In the genomic region with DNA sequence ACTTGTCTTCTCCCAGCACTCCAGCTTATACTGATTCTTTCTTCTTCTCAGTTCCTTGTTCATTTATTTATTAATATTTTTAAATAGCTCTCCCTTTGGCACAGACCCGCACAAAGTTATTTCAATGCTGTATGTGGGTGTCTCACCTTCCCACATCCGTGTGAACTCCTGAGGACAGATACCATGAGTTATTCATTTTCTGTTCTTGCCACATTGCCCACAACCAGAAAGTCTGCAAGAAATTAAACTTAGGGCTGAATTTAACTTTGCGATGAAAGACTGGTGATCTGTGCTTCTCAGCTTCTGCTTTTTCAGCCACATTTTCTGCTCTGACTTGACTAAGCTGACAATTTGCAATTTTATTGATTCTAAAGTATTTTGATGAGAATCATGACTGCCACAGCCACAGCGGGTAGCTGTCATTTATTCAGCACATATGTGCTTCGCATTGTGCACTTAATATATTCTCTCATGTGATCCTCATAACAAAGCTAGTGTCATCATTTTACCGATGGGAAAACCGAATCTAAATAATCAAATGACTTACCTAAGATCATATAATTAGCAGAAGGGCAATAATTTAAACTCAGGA, we compare ENCODE assay signal across 25 cellular contexts.
DNase-seq lines count a peak whose midpoint lies in the region; ATAC-seq, FAIRE-seq and TF ChIP-seq lines count a peak whose summit lies in the region.
"Had no signal": no experiment of that assay in that cellular context is flagged by ENCODE, and none has a peak within 500 bp of the region (broad histone marks: within the 10 kb centered on the region; RNA-seq: fewer than 3 reads in every experiment).

No MANE protein-coding gene starts in this region.

- H3K9ac ChIP-seq in neural cell (ENCODE audit: low read length) = no peak overlapping the region
- H3K9ac ChIP-seq in HepG2 (ENCODE audit: insufficient read depth, low read depth, low read length) = no peak overlapping the region
- no peak overlapping the region for H3K9ac ChIP-seq in neuronal stem cell (ENCODE audit: low read depth, low read length, poor library complexity)
- H3K9ac ChIP-seq: BLaER1 treated with 17β-estradiol and CSF1 and Interleukin-3, amounts not matched to agents 10 nM and 100 nM; KMS-11; SK-N-SH had no signal

- no peak overlapping the region for H3K18ac ChIP-seq in neuronal stem cell (ENCODE audit: low read length)

- FAIRE-seq in HepG2 (lab: Jason Lieb, UNC) = no peak
- FAIRE-seq: GM19239 had no signal

- H3K9me3 ChIP-seq in neural cell (ENCODE audit: low read length) (no peaks in the 10 kb centered on the region), HepG2 (ENCODE audit: low read length) (no peaks in the 10 kb centered on the region), neuronal stem cell (replicated peaks in 1 of 2; ENCODE audit: control insufficient read depth in 2 of 2, insufficient read depth in 1 of 2, low read depth in 1 of 2, low read length in 2 of 2) (no peaks in the 10 kb centered on the region)
- H3K9me3 ChIP-seq: BLaER1 treated with 17β-estradiol and CSF1 and Interleukin-3, amounts not matched to agents 10 nM and 100 nM; SK-N-SH had no signal

- H3K14ac ChIP-seq in neuronal stem cell (ENCODE audit: low read length) = no peak overlapping the region

- H2AFZ ChIP-seq in neural cell (ENCODE audit: low read depth, low read length) (no peak overlapping the region), HepG2 (ENCODE audit: low read length) (no peak overlapping the region), neuronal stem cell (ENCODE audit: low read length) (no peak overlapping the region)

- TF ChIP-seq EP300 in neural cell (conservative IDR thresholded peaks at IDR 0.05; ENCODE audit: poor library complexity, severe bottlenecking) (peak; percentile 88), HepG2 (IDR thresholded peaks at IDR 0.05; ENCODE audit: low read depth in 2 of 2, low read length in 2 of 2) (no peak), HepG2 (CRISPR knock-in tag; IDR thresholded peaks at IDR 0.05; ENCODE audit: borderline replicate concordance) (no peak)

- TF ChIP-seq RAD21 in neural cell (conservative IDR thresholded peaks at IDR 0.05) (no peak), HepG2 (CRISPR knock-in tag; IDR thresholded peaks at IDR 0.05) (no peak)

- H3K79me2 ChIP-seq in neural cell (replicated peaks; ENCODE audit: insufficient read depth, low read length) (no peaks in the 10 kb centered on the region), HepG2 (ENCODE audit: insufficient read depth, low read length) (no peaks in the 10 kb centered on the region)

- TF ChIP-seq POLR2A in HepG2 (IDR thresholded peaks at IDR 0.05; ENCODE audit: insufficient read depth in 1 of 2, low read depth in 2 of 2, low read length in 2 of 2) = no peak

- no peak overlapping the region for H4K8ac ChIP-seq in neuronal stem cell (ENCODE audit: low read depth, low read length)

- H3K4me2 ChIP-seq in neural cell (ENCODE audit: low read length) = no peak overlapping the region
- no peak overlapping the region for H3K4me2 ChIP-seq in HepG2 (ENCODE audit: low read depth, low read length)
- no peak overlapping the region for H3K4me2 ChIP-seq in neuronal stem cell (ENCODE audit: insufficient read depth, low read length, poor library complexity, severe bottlenecking)
- H3K4me2 ChIP-seq: BLaER1 treated with 17β-estradiol and CSF1 and Interleukin-3, amounts not matched to agents 10 nM and 100 nM; KMS-11; SK-N-SH had no signal

- H3K27ac ChIP-seq in neural cell (ENCODE audit: low read length) (peak overlapping the region; percentile 50), HepG2 (ENCODE audit: extremely low read length, insufficient read depth, low read length) (no peak overlapping the region), neuronal stem cell (replicated peaks; ENCODE audit: low read length) (no peak overlapping the region)
- H3K27ac ChIP-seq: BLaER1 treated with 17β-estradiol and CSF1 and Interleukin-3, amounts not matched to agents 10 nM and 100 nM; HL-60; KMS-11; RWPE1 had no signal

- H3K4me3 ChIP-seq in neural cell (ENCODE audit: low read length) (no peak overlapping the region), HepG2 (replicated peaks in 1 of 3; ENCODE audit: insufficient read depth in 1 of 3, low read depth in 2 of 3, low read length in 3 of 3) (no peak overlapping the region), neuronal stem cell (ENCODE audit: low read length in 2 of 2) (no peak overlapping the region)
- H3K4me3 ChIP-seq: BLaER1 treated with 17β-estradiol and CSF1 and Interleukin-3, amounts not matched to agents 10 nM and 100 nM had no signal

- H4K91ac ChIP-seq in neuronal stem cell (ENCODE audit: low read depth, low read length, poor library complexity) = no peak overlapping the region

- no peak overlapping the region for H2BK12ac ChIP-seq in neuronal stem cell (ENCODE audit: low read length)

- H3K27me3 ChIP-seq in neural cell (ENCODE audit: insufficient read depth, low read depth, low read length) = no peaks in the 10 kb centered on the region
- H3K27me3 ChIP-seq in HepG2 (ENCODE audit: control insufficient read depth in 1 of 2, insufficient read depth in 2 of 2, low read length in 2 of 2) = no peaks in the 10 kb centered on the region
- no peaks in the 10 kb centered on the region for H3K27me3 ChIP-seq in neuronal stem cell (ENCODE audit: control insufficient read depth in 3 of 3, insufficient read depth in 3 of 3, low read depth in 1 of 3, low read length in 3 of 3)
- H3K27me3 ChIP-seq: BLaER1 treated with 17β-estradiol and CSF1 and Interleukin-3, amounts not matched to agents 10 nM and 100 nM had no signal

- H3K23ac ChIP-seq in neuronal stem cell (ENCODE audit: low read depth, low read length, poor library complexity) = no peak overlapping the region

- DNase-seq in SKM-1 treated with dmso at 0.1 percent for 144 hours (lab: John Stamatoyannopoulos, UW; ENCODE audit: unreplicated experiment) = peak; percentile 32
- DNase-seq in SKM-1 (lab: John Stamatoyannopoulos, UW; ENCODE audit: unreplicated experiment) = no peak
- peak; percentile 49 for DNase-seq in KG1 (lab: John Stamatoyannopoulos, UW)
- peak; percentile 79 for DNase-seq in NOMO-1 treated with dmso at 0.1 percent for 144 hours (lab: John Stamatoyannopoulos, UW; ENCODE audit: unreplicated experiment)
- DNase-seq in HepG2 (ENCODE audit: low spot score) = no peak
- DNase-seq in neuronal stem cell (ENCODE audit: low spot score) = no peak
- no peak for DNase-seq in stimulated activated CD4-positive, alpha-beta T cell treated with anti-CD3 and anti-CD28 coated beads, Interleukin-4, amount 100 ng/mL, for 4 hours
- DNase-seq: 8988T; CD4-positive, alpha-beta memory T cell; DND-41; NCI-H1048; NCI-H1417 treated with DMSO at 0.1 percent for 48 hours; NCI-H1930; NCI-H2227 treated with DMSO at 0.1 percent for 48 hours; NCI-H510A; NCI-H774; SIG-M5; SK-N-SH; T-helper 1 cell had no signal

- H3K79me1 ChIP-seq in neuronal stem cell (ENCODE audit: low read depth, low read length) = no peaks in the 10 kb centered on the region

- TF ChIP-seq CTCF in neural cell (IDR thresholded peaks at IDR 0.05; ENCODE audit: poor library complexity, severe bottlenecking) = no peak
- TF ChIP-seq CTCF in HepG2 (CRISPR knock-in tag; IDR thresholded peaks at IDR 0.05) = no peak

- CTCF ChIA-PET in HepG2 (lab: Yijun Ruan, JAX; ENCODE audit: low intra/inter-chr PET ratio, low total read pairs) = no interaction called here

- H2BK120ac ChIP-seq in neuronal stem cell (ENCODE audit: low read depth, low read length) = no peak overlapping the region

- H3K4me1 ChIP-seq in HepG2 (ENCODE audit: insufficient read depth, low read length) (no peaks in the 10 kb centered on the region), neuronal stem cell (ENCODE audit: control insufficient read depth in 2 of 2, insufficient read depth in 1 of 2, low read depth in 1 of 2, low read length in 2 of 2) (no peaks in the 10 kb centered on the region)

- H2BK15ac ChIP-seq in neuronal stem cell (ENCODE audit: low read length) = no peak overlapping the region

- no peak overlapping the region for H3K4ac ChIP-seq in neuronal stem cell (ENCODE audit: low read length)

- 26% methylated on average over 7 of the region's 7 CpGs for WGBS in HepG2 (ENCODE audit: low lambda C conversion rate)
- no CpG with 5 or more reads among the region's 7 CpGs for WGBS in neuronal stem cell (ENCODE audit: extremely low coverage in 2 of 2, insufficient read length in 2 of 2, insufficient replicate concordance in 1 of 2), 2 donors

- ATAC-seq in HepG2 = no peak

- POLR2A ChIA-PET in HepG2 (lab: Yijun Ruan, JAX) = no interaction called here

- no peak overlapping the region for H2AK5ac ChIP-seq in neuronal stem cell (ENCODE audit: low read depth, low read length)

- BruUV-seq in HepG2 (replicated peaks; lab: Mats Ljungman, UMichigan) = no TSS peak

- H3K9me2 ChIP-seq in neural cell (ENCODE audit: insufficient read depth, low read length) = no peaks in the 10 kb centered on the region
- H3K9me2 ChIP-seq: SK-N-SH had no signal

- H3K36me3 ChIP-seq in neural cell (ENCODE audit: insufficient read depth, low read length) = no peaks in the 10 kb centered on the region
- no peaks in the 10 kb centered on the region for H3K36me3 ChIP-seq in HepG2 (replicated peaks in 1 of 2; ENCODE audit: control insufficient read depth in 1 of 2, insufficient read depth in 2 of 2, low read length in 2 of 2)
- no peaks in the 10 kb centered on the region for H3K36me3 ChIP-seq in neuronal stem cell (replicated peaks in 1 of 2; ENCODE audit: control insufficient read depth in 2 of 2, insufficient read depth in 2 of 2, low read length in 2 of 2)
- H3K36me3 ChIP-seq: BLaER1 treated with 17β-estradiol and CSF1 and Interleukin-3, amounts not matched to agents 10 nM and 100 nM had no signal

- no peak overlapping the region for H2BK5ac ChIP-seq in neuronal stem cell (ENCODE audit: low read length)

- H4K20me1 ChIP-seq in neural cell (ENCODE audit: insufficient read depth) (no peaks in the 10 kb centered on the region), HepG2 (ENCODE audit: insufficient read depth, low read length) (no peaks in the 10 kb centered on the region)
- H4K20me1 ChIP-seq: BLaER1 treated with 17β-estradiol and CSF1 and Interleukin-3, amounts not matched to agents 10 nM and 100 nM had no signal

- intact Hi-C loops in HepG2 (cut with micrococcal nuclease; ENCODE audit: unreplicated experiment) = no loop called here

- in situ Hi-C loops in HepG2 (cut with HindIII; ENCODE audit: extremely low pct_ligation_motif_present, low pct_unique_long_range_greater_than_20kb) = no loop called here

- no peaks in the 10 kb centered on the region for H3F3A ChIP-seq in neural cell (ENCODE audit: insufficient read depth, low read length, poor library complexity, severe bottlenecking)

TF ChIP-seq in neural cell, 6 proteins besides CTCF, POLR2A, EP300 and RAD21:
- TF ChIP-seq SMC3 (conservative IDR thresholded peaks at IDR 0.05; ENCODE audit: poor library complexity) = no peak
- TF ChIP-seq POLR2AphosphoS5 (IDR thresholded peaks at IDR 0.05) = peak; percentile 61

TF ChIP-seq in HepG2, 621 proteins besides CTCF, POLR2A, EP300 and RAD21 (continues in another document):
- no peak for TF ChIP-seq HDAC1 (CRISPR knock-in tag; IDR thresholded peaks at IDR 0.05)

Comparison
In these comparisons a context has a peak if more than half of its experiments do, and no peak if none do; other contexts are left out.
1. DNase-seq: peak in SKM-1 treated with dmso at 0.1 percent for 144 hours (single experiment), KG1 (single experiment) and NOMO-1 treated with dmso at 0.1 percent for 144 hours (single experiment); none in SKM-1 (single experiment), HepG2 (single experiment), neuronal stem cell (single experiment) and stimulated activated CD4-positive, alpha-beta T cell treated with anti-CD3 and anti-CD28 coated beads, Interleukin-4, amount 100 ng/mL, for 4 hours (0 of 2).